In the genomic region with DNA sequence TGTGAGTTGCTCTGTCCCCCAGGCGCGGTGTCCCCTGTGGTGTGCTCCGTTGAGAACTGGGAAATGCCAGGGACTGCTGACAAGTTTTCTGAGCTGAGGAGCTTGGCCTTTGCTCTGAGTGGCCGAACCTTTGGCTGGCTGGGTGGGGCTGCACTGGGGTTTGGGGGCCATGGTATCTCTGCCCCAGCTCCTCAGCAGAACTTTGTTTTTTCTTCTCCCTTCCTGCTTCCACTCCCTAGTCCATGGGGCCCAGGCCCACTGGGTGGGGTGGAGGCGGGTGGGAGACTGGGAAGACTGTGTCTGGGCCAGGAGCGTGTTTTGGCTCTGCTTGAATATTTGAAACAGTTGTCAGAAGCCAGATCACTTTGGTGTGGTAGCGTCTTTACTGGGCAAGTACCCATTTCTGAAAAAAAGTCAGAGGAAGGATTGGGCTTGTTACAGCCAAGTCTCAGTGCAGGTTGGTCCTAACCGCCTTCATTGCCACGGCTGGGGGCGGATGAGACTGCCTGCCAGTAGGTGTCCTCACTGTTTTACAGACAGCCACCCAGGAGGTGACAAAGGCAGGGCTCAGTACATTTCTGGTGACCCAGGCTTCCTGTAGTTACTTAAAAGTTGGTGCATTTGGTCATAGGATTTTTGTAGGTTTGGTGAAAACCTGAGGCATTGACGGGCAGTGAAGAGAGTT, we compare ENCODE assay signal across 8 cellular contexts.
DNase-seq lines count a peak whose midpoint lies in the region; ATAC-seq and TF ChIP-seq lines count a peak whose summit lies in the region.

No MANE protein-coding gene starts in this region.

- H3K36me3 ChIP-seq in heart left ventricle (no peaks in the 10 kb centered on the region), prostate gland (no peaks in the 10 kb centered on the region)

- H3K4me3 Mint-ChIP-seq in activated T-helper 17 cell treated with anti-CD3 and anti-CD28 coated beads, Interleukin-2, amount 50 U/mL, for 72 hours: no peak overlapping the region
- no peak overlapping the region for H3K4me3 Mint-ChIP-seq in CD14-positive monocyte

- TF ChIP-seq CTCF in heart left ventricle (IDR thresholded peaks at IDR 0.05) (peak; percentile 18 to 78 (median 55)), prostate gland (IDR thresholded peaks at IDR 0.05) (peak; percentile 20 to 75 (median 66)), CD14-positive monocyte (IDR thresholded peaks at IDR 0.05) (no peak)

- H3K27ac ChIP-seq in heart left ventricle (peak overlapping the region; percentile 87 to 99 (median 94)), prostate gland (peak overlapping the region; percentile 80 to 83)

- no peak for TF ChIP-seq POLR2A in heart left ventricle (IDR thresholded peaks at IDR 0.05)
- no peak for TF ChIP-seq POLR2A in prostate gland (IDR thresholded peaks at IDR 0.05)

- peak; percentile 35 for ATAC-seq in activated T-helper 17 cell treated with anti-CD3 and anti-CD28 coated beads, Interleukin-2, amount 50 U/mL, for 72 hours (replicated peaks)
- peak; percentile 61 to 72 (median 63) for ATAC-seq in heart left ventricle

- H3K4me3 ChIP-seq in heart left ventricle: peak overlapping the region; percentile 15 to 75 (median 56)
- H3K4me3 ChIP-seq in prostate gland: peak overlapping the region; percentile 18 to 20

- intact Hi-C loops in heart left ventricle (cut with DNase I) (loop anchor here in 7 of 10 donors (2.0 to 10.0 kb wide), 9 partner anchors 42 to 251 kb away; no protein-coding TSS in a partner anchor), prostate gland (cut with DNase I) (loop anchor here (5.0 kb wide), 1 partner anchor 248 kb away; no protein-coding TSS in a partner anchor), CD14-positive monocyte (cut with micrococcal nuclease) (no loop called here)

- no peaks in the 10 kb centered on the region for H3K4me1 Mint-ChIP-seq in activated T-helper 17 cell treated with anti-CD3 and anti-CD28 coated beads, Interleukin-2, amount 50 U/mL, for 72 hours
- no peaks in the 10 kb centered on the region for H3K4me1 Mint-ChIP-seq in CD14-positive monocyte

- H3K27me3 Mint-ChIP-seq in activated T-helper 17 cell treated with anti-CD3 and anti-CD28 coated beads, Interleukin-2, amount 50 U/mL, for 72 hours: peaks cover 6% of the 10 kb centered on the region
- H3K27me3 Mint-ChIP-seq in CD14-positive monocyte (ENCODE audit: low read depth in 3 of 3): peaks cover 2 to 6% (median 3%) of the 10 kb centered on the region in 3 donors

- H3K27ac Mint-ChIP-seq in activated T-helper 17 cell treated with anti-CD3 and anti-CD28 coated beads, Interleukin-2, amount 50 U/mL, for 72 hours: no peak overlapping the region
- no peak overlapping the region for H3K27ac Mint-ChIP-seq in CD14-positive monocyte

- DNase-seq in SIG-M5 treated with dmso at 0.1 percent for 504 hours (lab: John Stamatoyannopoulos, UW; ENCODE audit: unreplicated experiment): peak; percentile 5
- DNase-seq in SIG-M5 (lab: John Stamatoyannopoulos, UW): no peak
- peak; percentile 15 to 39 for DNase-seq in Kasumi-1 (lab: John Stamatoyannopoulos, UW)
- peak in 4 of 5 donors; percentile 70 to 79 (median 75) for DNase-seq in heart left ventricle
- DNase-seq in prostate gland (ENCODE audit: low spot score): peak; percentile 81
- DNase-seq in CD14-positive monocyte (ENCODE audit: low spot score): no peak
- no peak for DNase-seq in NK-92 (lab: John Stamatoyannopoulos, UW; ENCODE audit: unreplicated experiment)

- 9 to 15% (median 13%) methylated on average over 9 to 11 of the region's 11 CpGs for WGBS in heart left ventricle, 4 donors
- 16% methylated on average over 11 of the region's 11 CpGs for WGBS in prostate gland

- H3K27me3 ChIP-seq in heart left ventricle (no peaks in the 10 kb centered on the region), prostate gland (replicated peaks; ENCODE audit: insufficient read depth) (no peaks in the 10 kb centered on the region)

- H3K4me1 ChIP-seq in heart left ventricle (peaks cover 23 to 99% (median 94%) of the 10 kb centered on the region in 12 donors), prostate gland (replicated peaks) (peaks cover 16% of the 10 kb centered on the region)

- no peaks in the 10 kb centered on the region for H3K9me3 Mint-ChIP-seq in activated T-helper 17 cell treated with anti-CD3 and anti-CD28 coated beads, Interleukin-2, amount 50 U/mL, for 72 hours
- H3K9me3 Mint-ChIP-seq in CD14-positive monocyte: peaks cover 0 to 1% (median 0%) of the 10 kb centered on the region in 7 donors

- no peaks in the 10 kb centered on the region for H3K36me3 Mint-ChIP-seq in activated T-helper 17 cell treated with anti-CD3 and anti-CD28 coated beads, Interleukin-2, amount 50 U/mL, for 72 hours (ENCODE audit: low read depth)
- no peaks in the 10 kb centered on the region for H3K36me3 Mint-ChIP-seq in CD14-positive monocyte

- H3K9me3 ChIP-seq in heart left ventricle (no peaks in the 10 kb centered on the region), prostate gland (no peaks in the 10 kb centered on the region)

Comparison
In these comparisons a context has a peak if more than half of its experiments do, and no peak if none do; other contexts are left out.
1. DNase-seq: peak in SIG-M5 treated with dmso at 0.1 percent for 504 hours (single experiment), Kasumi-1 (2 of 2), heart left ventricle (4 of 5) and prostate gland (single experiment); none in SIG-M5 (single experiment), CD14-positive monocyte (single experiment) and NK-92 (single experiment).
2. intact Hi-C loops: an anchor here in heart left ventricle (2.0 to 10.0 kb wide) and prostate gland (5.0 kb wide); none called in CD14-positive monocyte.